Comparison of ENCODE assay signal across 33 cellular contexts in genomic region chr1:234022302-234022701, GRCh38.
"Had no signal": no experiment of that assay in that cellular context is flagged by ENCODE, and none has a peak within 500 bp of the region (broad histone marks: within the 10 kb centered on the region; RNA-seq: fewer than 3 reads in every experiment).

No MANE protein-coding gene starts in this region.

- H3K4me1 ChIP-seq: adrenal gland, ascending aorta, body of pancreas, breast epithelium had no signal

- DNase-seq: activated effector memory CD4-positive, alpha-beta T cell treated with anti-CD3 and anti-CD28 coated beads, Interleukin-2, amount 50 U/mL, for 16 hours; activated effector memory CD4-positive, alpha-beta T cell treated with Interleukin-2 at 50 U/mL for 16 hours; activated gamma-delta T cell; activated gamma-delta T cell treated with Interleukin-2 at 50 U/mL for 16 hours; activated naive CD4-positive, alpha-beta T cell; activated naive CD4-positive, alpha-beta T cell treated with anti-CD3 and anti-CD28 coated beads for 36 hours; activated naive CD4-positive, alpha-beta T cell treated with anti-CD3 and anti-CD28 coated beads, Interleukin-2, amount 10 ng/mL, durations not matched to agents 7 days and 5 days; activated naive CD4-positive, alpha-beta T cell treated with anti-CD3 and anti-CD28 coated beads, Interleukin-2, amount 50 U/mL, for 16 hours; activated naive CD4-positive, alpha-beta T cell treated with Interleukin-2 at 50 U/mL for 16 hours; activated naive CD8-positive, alpha-beta T cell treated with anti-CD3 and anti-CD28 coated beads for 36 hours; activated naive CD8-positive, alpha-beta T cell treated with anti-CD3 and anti-CD28 coated beads, Interleukin-2, amount 10 ng/mL, durations not matched to agents 7 days and 5 days; activated naive CD8-positive, alpha-beta T cell treated with anti-CD3 and anti-CD28 coated beads, Interleukin-2, amount 50 U/mL, for 24 hours; activated T-cell treated with anti-CD3 and anti-CD28 coated beads, Interleukin-2, amount 50 U/mL, for 24 hours; activated T-cell treated with anti-CD3 and anti-CD28 coated beads, Interleukin-2, amount 50 U/mL, for 4 hours; activated T-cell treated with anti-CD3 and anti-CD28 coated beads, Interleukin-2, amount 50 U/mL, for 48 hours; activated T-cell treated with anti-CD3 and anti-CD28 coated beads, Interleukin-2, amount 50 U/mL, for 72 hours; adrenal gland; amniotic stem cell; amygdala; anterior cingulate cortex; aorta; body of pancreas; brain microvascular endothelial cell; caudate nucleus; central memory CD4-positive, alpha-beta T cell; cerebellar nuclear complex had no signal

- ATAC-seq: activated naive CD4-positive, alpha-beta T cell treated with anti-CD3 and anti-CD28 coated beads, Interleukin-2, amount 50 U/mL, for 72 hours; activated naive CD8-positive, alpha-beta T cell treated with anti-CD3 and anti-CD28 coated beads, Interleukin-2, amount 50 U/mL, for 24 hours; activated T-cell treated with anti-CD3 and anti-CD28 coated beads, Interleukin-2, amount 50 U/mL, for 4 hours; activated T-cell treated with anti-CD3 and anti-CD28 coated beads, Interleukin-2, amount 50 U/mL, for 72 hours; activated T-helper 17 cell treated with anti-CD3 and anti-CD28 coated beads, Interleukin-2, amount 50 U/mL, for 72 hours; body of pancreas had no signal

- FAIRE-seq: astrocyte, bronchial epithelial cell had no signal

- H3K36me3 ChIP-seq: adrenal gland, ascending aorta, brain microvascular endothelial cell, breast epithelium, cardiac muscle cell had no signal

- H3K9me3 ChIP-seq: adrenal gland, ascending aorta, body of pancreas, breast epithelium had no signal

- H3K27ac ChIP-seq: adrenal gland, ascending aorta, body of pancreas, brain microvascular endothelial cell, breast epithelium, cardiac muscle cell had no signal

- H3K4me3 ChIP-seq: adrenal gland, ascending aorta, body of pancreas, breast epithelium, cardiac muscle cell had no signal

- H3K27me3 ChIP-seq: adrenal gland, ascending aorta, body of pancreas, brain microvascular endothelial cell, breast epithelium, cardiac muscle cell had no signal
